ENCODE assay signal across 9 cellular contexts in the genomic region with DNA sequence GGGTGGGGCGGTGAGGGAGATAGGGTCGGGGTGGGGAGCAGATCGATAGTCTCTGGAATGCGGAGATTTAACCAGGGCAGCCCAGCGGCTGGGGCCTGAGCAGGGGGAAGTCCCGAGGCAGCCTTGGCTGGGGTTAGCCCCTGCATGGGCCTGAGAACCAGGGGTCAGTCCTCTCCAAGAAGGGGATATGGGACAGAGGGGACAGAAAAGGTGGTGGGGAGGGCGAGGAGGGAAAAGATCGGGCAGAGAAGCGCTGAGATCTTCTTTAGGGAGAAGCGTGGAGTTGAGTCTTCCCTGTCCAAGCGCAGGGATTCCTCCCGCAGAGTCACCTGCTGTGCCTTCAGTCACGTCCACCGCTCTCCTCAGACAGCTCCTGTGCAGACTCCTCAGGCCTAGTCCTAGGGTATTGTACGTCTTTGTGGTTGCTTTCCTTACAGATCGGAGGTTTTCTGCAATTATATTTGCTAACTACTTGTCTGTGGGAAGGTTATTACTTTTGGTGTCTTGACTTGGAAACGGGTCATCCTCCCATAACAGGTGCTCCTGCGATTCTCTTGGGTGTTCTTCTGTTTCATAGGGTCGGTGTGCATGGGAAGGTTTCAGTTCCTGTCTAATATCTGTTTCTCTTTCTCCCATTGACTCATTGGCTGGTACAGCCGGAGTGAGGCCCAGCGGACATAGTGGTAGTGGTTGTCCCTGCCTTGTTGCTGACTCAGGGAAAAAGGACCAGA. TPM values are rescaled to one million over a fixed set of nuclear protein-coding genes. Genes with fewer than 3 reads are reported as not detected.
DNase-seq lines count a peak whose midpoint lies in the region; ATAC-seq, FAIRE-seq and TF ChIP-seq lines count a peak whose summit lies in the region.
"Had no signal": no experiment of that assay in that cellular context is flagged by ENCODE, and none has a peak within 500 bp of the region (broad histone marks: within the 10 kb centered on the region; RNA-seq: fewer than 3 reads in every experiment).

No MANE protein-coding gene starts in this region.

- no peak for DNase-seq in IMR-90
- no peak for DNase-seq in left ventricle myocardium inferior
- DNase-seq in frontal cortex (ENCODE audit: low spot score in 2 of 2), result no peak
- DNase-seq in brain microvascular endothelial cell, result no peak
- no peak for DNase-seq in T1000 (lab: John Stamatoyannopoulos, UW)

- no peak for TF ChIP-seq CTCF in IMR-90 (conservative IDR thresholded peaks at IDR 0.05; ENCODE audit: low read depth, low read length)
- TF ChIP-seq CTCF in left ventricle myocardium inferior (IDR thresholded peaks at IDR 0.05; ENCODE audit: borderline replicate concordance), result no peak
- no peak for TF ChIP-seq CTCF in brain microvascular endothelial cell (IDR thresholded peaks at IDR 0.05; ENCODE audit: low read depth, low read length, missing control alignments)

- no peak for FAIRE-seq in frontal cortex (lab: Jason Lieb, UNC)

- POLR2A ChIA-PET in IMR-90 (lab: Charles Lee; ENCODE audit: unreplicated experiment), result interaction anchor here (0.5 kb wide), 1 partner anchor 245 kb away, joined by 3 read pairs; no protein-coding TSS in a partner anchor

- no peaks in the 10 kb centered on the region for H3K9me1 ChIP-seq in IMR-90 (ENCODE audit: insufficient read depth, low read length)

- no peak overlapping the region for H2BK5ac ChIP-seq in IMR-90 (ENCODE audit: low read depth, low read length, poor library complexity, severe bottlenecking)

- no peak overlapping the region for H3K4me3 ChIP-seq in IMR-90 (ENCODE audit: insufficient read depth, low read depth, low read length)
- peak overlapping the region; percentile 53 for H3K4me3 ChIP-seq in left ventricle myocardium inferior
- no peak overlapping the region for H3K4me3 ChIP-seq in brain microvascular endothelial cell (ENCODE audit: low read depth, low read length)

- no peak overlapping the region for H2AFZ ChIP-seq in IMR-90 (replicated peaks; ENCODE audit: low read length, poor library complexity)

- no peak overlapping the region for H3K23ac ChIP-seq in IMR-90 (ENCODE audit: low read depth, low read length)

- CTCF ChIA-PET in IMR-90 (lab: Yijun Ruan, JAX), result no interaction called here

- no peak overlapping the region for H3K4me2 ChIP-seq in IMR-90 (ENCODE audit: low read depth, low read length)
- H3K4me2 ChIP-seq: KMS-11 had no signal

- intact Hi-C loops in IMR-90 (cut with micrococcal nuclease) (no loop called here), left ventricle myocardium inferior (cut with micrococcal nuclease) (no loop called here)

- TF ChIP-seq POLR2A in IMR-90 (IDR thresholded peaks at IDR 0.05; ENCODE audit: low read depth, low read length), result no peak

- no peak overlapping the region for H2BK120ac ChIP-seq in IMR-90 (ENCODE audit: low read depth, low read length)

- no peaks in the 10 kb centered on the region for H4K20me1 ChIP-seq in IMR-90 (ENCODE audit: insufficient read depth, low read length)

- H3K4me1 ChIP-seq in IMR-90 (ENCODE audit: control insufficient read depth, insufficient read depth, low read length) (no peaks in the 10 kb centered on the region), left ventricle myocardium inferior (peaks cover 9% of the 10 kb centered on the region)

- H2AK5ac ChIP-seq in IMR-90 (ENCODE audit: low read depth, low read length), result no peak overlapping the region

- H3K27ac ChIP-seq in IMR-90 (ENCODE audit: insufficient read depth, low read length) (no peak overlapping the region), left ventricle myocardium inferior (replicated peaks) (peak overlapping the region; percentile 30), brain microvascular endothelial cell (no peak overlapping the region)
- H3K27ac ChIP-seq: KMS-11 had no signal

- no peak overlapping the region for H2AK9ac ChIP-seq in IMR-90 (replicated peaks; ENCODE audit: low read depth, low read length, poor library complexity)

- H4K8ac ChIP-seq in IMR-90 (ENCODE audit: low read depth in 2 of 2, low read length in 2 of 2), result no peak overlapping the region

- TF ChIP-seq RAD21 in IMR-90 (IDR thresholded peaks at IDR 0.05; ENCODE audit: low read length), result no peak

- H3K79me1 ChIP-seq in IMR-90 (ENCODE audit: low read depth in 1 of 2, low read length in 2 of 2), result no peaks in the 10 kb centered on the region

- H2BK15ac ChIP-seq in IMR-90 (ENCODE audit: low read depth, low read length), result no peak overlapping the region

- H3K9me3 ChIP-seq in IMR-90 (ENCODE audit: control insufficient read depth, insufficient read depth, low read length) (peaks cover 2% of the 10 kb centered on the region; the same call in 1 of the 2 replicates), left ventricle myocardium inferior (replicated peaks) (no peaks in the 10 kb centered on the region)

- in situ Hi-C loops in IMR-90 (cut with MboI; ENCODE audit: low sequenced_read_pairs) (no loop called here), brain microvascular endothelial cell (cut with HindIII; ENCODE audit: low pct_ligation_motif_present, low sequenced_read_pairs) (no loop called here)

- dilution Hi-C loops in IMR-90 (cut with HindIII; ENCODE audit: low sequenced_read_pairs, unreplicated experiment), result no loop called here

- no peak overlapping the region for H3K18ac ChIP-seq in IMR-90 (ENCODE audit: low read depth, low read length)

- H4K5ac ChIP-seq in IMR-90 (ENCODE audit: low read depth, low read length), result no peak overlapping the region

- no peak overlapping the region for H3K4ac ChIP-seq in IMR-90 (ENCODE audit: low read depth, low read length)

- H3K27me3 ChIP-seq in IMR-90 (ENCODE audit: control insufficient read depth, insufficient read depth, low read length) (no peaks in the 10 kb centered on the region), left ventricle myocardium inferior (ENCODE audit: low read depth) (peaks cover 68% of the 10 kb centered on the region), brain microvascular endothelial cell (replicated peaks) (peaks cover 2% of the 10 kb centered on the region)

- BruUV-seq in IMR-90 (replicated peaks; lab: Mats Ljungman, UMichigan), result no TSS peak

- H3K56ac ChIP-seq in IMR-90 (ENCODE audit: extremely low read depth, insufficient read depth, low read length), result no peak overlapping the region

- no peak overlapping the region for H3K9ac ChIP-seq in IMR-90 (ENCODE audit: low read depth, low read length)
- H3K9ac ChIP-seq: KMS-11 had no signal

- no peak overlapping the region for H2BK20ac ChIP-seq in IMR-90 (ENCODE audit: low read depth, low read length)

- WGBS in IMR-90 (ENCODE audit: extremely low coverage in 2 of 2, insufficient read length in 1 of 2), 2 experiments, result 7% methylated on average over 8 of the region's 21 CpGs; no CpG with 5 or more reads in 1 of the 2 experiments

- H4K91ac ChIP-seq in IMR-90 (ENCODE audit: insufficient read depth, low read depth, low read length), result no peak overlapping the region

- H3K36me3 ChIP-seq in IMR-90 (ENCODE audit: control insufficient read depth, insufficient read depth, low read length) (no peaks in the 10 kb centered on the region), left ventricle myocardium inferior (no peaks in the 10 kb centered on the region), brain microvascular endothelial cell (replicated peaks) (no peaks in the 10 kb centered on the region)

- ATAC-seq in GM18499 (IDR thresholded peaks at IDR 0.05; ENCODE audit: insufficient read depth, unreplicated experiment), result peak; percentile 48
- peak; percentile 64 for ATAC-seq in GM21515 (IDR thresholded peaks at IDR 0.05; ENCODE audit: unreplicated experiment)
- no peak for ATAC-seq in IMR-90 (ENCODE audit: low read depth)
- no peak for ATAC-seq in HG03457 (IDR thresholded peaks at IDR 0.05; ENCODE audit: unreplicated experiment)

- H3K14ac ChIP-seq in IMR-90 (replicated peaks; ENCODE audit: low read depth, low read length), result no peak overlapping the region

TF ChIP-seq in IMR-90, 13 proteins besides CTCF, POLR2A, EP300 and RAD21:
- no peak for TF ChIP-seq USF2 (IDR thresholded peaks at IDR 0.05; ENCODE audit: low read depth, low read length)
- TF ChIP-seq CEBPB (IDR thresholded peaks at IDR 0.05; ENCODE audit: low read depth, low read length), result no peak
- TF ChIP-seq, protein P1, sequence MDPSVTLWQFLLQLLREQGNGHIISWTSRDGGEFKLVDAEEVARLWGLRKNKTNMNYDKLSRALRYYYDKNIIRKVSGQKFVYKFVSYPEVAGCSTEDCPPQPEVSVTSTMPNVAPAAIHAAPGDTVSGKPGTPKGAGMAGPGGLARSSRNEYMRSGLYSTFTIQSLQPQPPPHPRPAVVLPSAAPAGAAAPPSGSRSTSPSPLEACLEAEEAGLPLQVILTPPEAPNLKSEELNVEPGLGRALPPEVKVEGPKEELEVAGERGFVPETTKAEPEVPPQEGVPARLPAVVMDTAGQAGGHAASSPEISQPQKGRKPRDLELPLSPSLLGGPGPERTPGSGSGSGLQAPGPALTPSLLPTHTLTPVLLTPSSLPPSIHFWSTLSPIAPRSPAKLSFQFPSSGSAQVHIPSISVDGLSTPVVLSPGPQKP (IDR thresholded peaks at IDR 0.05; ENCODE audit: borderline replicate concordance, low read depth, low read length), result no peak
- no peak for TF ChIP-seq BHLHE40 (IDR thresholded peaks at IDR 0.05; ENCODE audit: low read depth, low read length)
- peak; percentile 56 for TF ChIP-seq MAFK (IDR thresholded peaks at IDR 0.05; ENCODE audit: low read depth, low read length)
- TF ChIP-seq NFE2L2 (IDR thresholded peaks at IDR 0.05; ENCODE audit: low read depth, low read length), result no peak

RNA-seq across cellular contexts. Expression of gene CD300A, which starts 1.0 kb away (rescaled TPM):
- not detected in 2 replicates for total RNA-seq in IMR-90 (2012; rRNA removed)
- polyA plus RNA-seq in IMR-90 (2012; rRNA removed), result not detected in 2 replicates
- polyA plus RNA-seq in IMR-90 (2012; cell fraction: cytosol; rRNA removed), result not detected in 2 replicates
- not detected in 2 replicates for polyA plus RNA-seq in IMR-90 (2012; cell fraction: nucleus; rRNA removed; ENCODE audit: low replicate concordance)
- total RNA-seq in left ventricle myocardium inferior, result 1.2 TPM
- 2.4 TPM for total RNA-seq in frontal cortex

RNA-seq across cellular contexts. Expression of gene GPRC5C, which starts 35.5 kb away (rescaled TPM):
- total RNA-seq in IMR-90 (2012; rRNA removed) (not detected in 2 replicates), left ventricle myocardium inferior (32.0 TPM), frontal cortex (5.3 TPM)
- not detected in 2 replicates for polyA plus RNA-seq in IMR-90 (2012; rRNA removed)
- polyA plus RNA-seq in IMR-90 (2012; cell fraction: cytosol; rRNA removed), result 0.03 and 0.17 TPM in 2 replicates
- polyA plus RNA-seq in IMR-90 (2012; cell fraction: nucleus; rRNA removed; ENCODE audit: low replicate concordance), result not detected in 2 replicates

Comparison
In these comparisons a context has a peak if more than half of its experiments do, and no peak if none do; other contexts are left out.
1. ATAC-seq: peak in GM18499 (single experiment) and GM21515 (single experiment); none in IMR-90 (single experiment) and HG03457 (single experiment).